9 cellular contexts compared by ENCODE assay signal in genomic region chr3:149765762-149766334, GRCh38. TPM values are rescaled to one million over a fixed set of nuclear protein-coding genes. Genes with fewer than 3 reads are reported as not detected.
DNase-seq lines count a peak whose midpoint lies in the region; ATAC-seq and TF ChIP-seq lines count a peak whose summit lies in the region.
"Had no signal": no experiment of that assay in that cellular context is flagged by ENCODE, and none has a peak within 500 bp of the region (broad histone marks: within the 10 kb centered on the region; RNA-seq: fewer than 3 reads in every experiment).

No MANE protein-coding gene starts in this region.

- H3K27ac ChIP-seq in neutrophil, result no peak overlapping the region
- H3K27ac ChIP-seq: BLaER1 treated with 17β-estradiol and CSF1 and Interleukin-3, amounts not matched to agents 10 nM and 100 nM had no signal

- H3K4me3 ChIP-seq in neutrophil (ENCODE audit: low read depth in 1 of 2, low read length in 1 of 2), result no peak overlapping the region
- H3K4me3 ChIP-seq: BLaER1 treated with 17β-estradiol and CSF1 and Interleukin-3, amounts not matched to agents 10 nM and 100 nM had no signal

- H3K4me1 ChIP-seq in neutrophil (ENCODE audit: control insufficient read depth in 1 of 2, insufficient read depth in 1 of 2, low read depth in 1 of 2, low read length in 1 of 2), result no peaks in the 10 kb centered on the region

- H3K9me3 ChIP-seq in neutrophil, result no peaks in the 10 kb centered on the region
- H3K9me3 ChIP-seq: BLaER1 treated with 17β-estradiol and CSF1 and Interleukin-3, amounts not matched to agents 10 nM and 100 nM had no signal

- no peaks in the 10 kb centered on the region for H3K36me3 ChIP-seq in neutrophil
- H3K36me3 ChIP-seq: BLaER1 treated with 17β-estradiol and CSF1 and Interleukin-3, amounts not matched to agents 10 nM and 100 nM had no signal

- ATAC-seq in HG02973 (IDR thresholded peaks at IDR 0.05; ENCODE audit: unreplicated experiment), result no peak

- TF ChIP-seq CTCF in neutrophil (IDR thresholded peaks at IDR 0.05), result peak; percentile 44

- DNase-seq in NCI-H1092 treated with DMSO at 0.1 percent for 48 hours (lab: John Stamatoyannopoulos, UW), result peak; percentile 8
- no peak for DNase-seq in NCI-H1092 (lab: John Stamatoyannopoulos, UW)
- DNase-seq in NCI-H2196 treated with DMSO at 0.1 percent for 48 hours (lab: John Stamatoyannopoulos, UW; ENCODE audit: unreplicated experiment), result peak; percentile 23
- DNase-seq in dermis blood vessel endothelial cell, result peak; percentile 57
- no peak for DNase-seq in occipital lobe (lab: John Stamatoyannopoulos, UW)
- no peak for DNase-seq in SHP77 treated with DMSO at 0.1 percent for 48 hours (lab: John Stamatoyannopoulos, UW)

- H3K27me3 ChIP-seq in neutrophil, result peaks cover 33% of the 10 kb centered on the region
- H3K27me3 ChIP-seq: BLaER1 treated with 17β-estradiol and CSF1 and Interleukin-3, amounts not matched to agents 10 nM and 100 nM had no signal

RNA-seq across cellular contexts. Expression of gene COMMD2, which starts 13.6 kb away (rescaled TPM):
- total RNA-seq in dermis blood vessel endothelial cell (30.8 and 38.1 TPM in 2 replicates), occipital lobe (126 TPM)

RNA-seq across cellular contexts. Expression of gene ANKUB1, which starts 26.5 kb away (rescaled TPM):
- total RNA-seq in dermis blood vessel endothelial cell, result not detected in 2 replicates
- total RNA-seq in occipital lobe, result 0.78 TPM

RNA-seq across cellular contexts. Expression of gene RNF13, which starts 47.2 kb away (rescaled TPM):
- total RNA-seq in dermis blood vessel endothelial cell (62.6 and 75.7 TPM in 2 replicates), occipital lobe (108 TPM)

Comparison
In these comparisons a context has a peak if more than half of its experiments do, and no peak if none do; other contexts are left out.
1. DNase-seq: peak in NCI-H1092 treated with DMSO at 0.1 percent for 48 hours (single experiment), NCI-H2196 treated with DMSO at 0.1 percent for 48 hours (single experiment) and dermis blood vessel endothelial cell (single experiment); none in NCI-H1092 (single experiment), occipital lobe (single experiment) and SHP77 treated with DMSO at 0.1 percent for 48 hours (single experiment).